In the genomic region with DNA sequence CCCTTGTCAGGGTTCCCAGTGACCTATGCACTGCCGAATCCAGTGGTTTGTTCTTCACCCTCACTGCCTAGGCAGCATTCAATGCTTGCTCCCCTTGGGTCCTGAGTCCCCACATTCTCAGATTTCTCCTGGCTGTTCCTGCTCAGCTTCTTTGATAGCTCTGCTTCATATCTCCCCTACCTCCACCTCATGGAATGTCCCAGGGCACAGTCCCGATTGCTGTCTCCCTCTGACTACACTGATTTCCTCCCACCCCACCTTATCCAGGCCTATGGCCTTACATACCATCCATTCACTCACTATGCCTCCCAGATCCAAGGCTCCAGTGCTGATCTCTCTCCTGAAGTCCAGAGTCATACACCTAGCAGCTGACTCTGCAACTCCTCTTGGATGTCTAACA, we compare ENCODE assay signal across 1 cellular context.
A peak's percentile ranks its signal among the peaks of the same experiment; 100 is the strongest.
TF ChIP-seq lines count a peak whose summit lies in the region.

No MANE protein-coding gene starts in this region.

TF ChIP-seq in K562, 482 proteins besides CTCF, POLR2A, EP300 and RAD21:
- peak; percentile 95 for TF ChIP-seq PHF21A (IDR thresholded peaks at IDR 0.05; ENCODE audit: borderline replicate concordance, low read depth)
- no peak for TF ChIP-seq ETV5 (CRISPR knock-in tag; IDR thresholded peaks at IDR 0.05; ENCODE audit: low read depth)
- TF ChIP-seq HDAC3 (IDR thresholded peaks at IDR 0.05; ENCODE audit: borderline replicate concordance, partially characterized antibody) = no peak
- TF ChIP-seq ETV1 (tag; conservative IDR thresholded peaks at IDR 0.05; ENCODE audit: low read depth) = no peak
- peak in 1 of 2 experiments; percentile 48; a peak in 1 of 4 replicates for TF ChIP-seq HDAC1 (IDR thresholded peaks at IDR 0.05)
- peak; percentile 26 to 67; a peak in 3 of 4 replicates for TF ChIP-seq KDM1A (IDR thresholded peaks at IDR 0.05)
- TF ChIP-seq, protein P1, sequence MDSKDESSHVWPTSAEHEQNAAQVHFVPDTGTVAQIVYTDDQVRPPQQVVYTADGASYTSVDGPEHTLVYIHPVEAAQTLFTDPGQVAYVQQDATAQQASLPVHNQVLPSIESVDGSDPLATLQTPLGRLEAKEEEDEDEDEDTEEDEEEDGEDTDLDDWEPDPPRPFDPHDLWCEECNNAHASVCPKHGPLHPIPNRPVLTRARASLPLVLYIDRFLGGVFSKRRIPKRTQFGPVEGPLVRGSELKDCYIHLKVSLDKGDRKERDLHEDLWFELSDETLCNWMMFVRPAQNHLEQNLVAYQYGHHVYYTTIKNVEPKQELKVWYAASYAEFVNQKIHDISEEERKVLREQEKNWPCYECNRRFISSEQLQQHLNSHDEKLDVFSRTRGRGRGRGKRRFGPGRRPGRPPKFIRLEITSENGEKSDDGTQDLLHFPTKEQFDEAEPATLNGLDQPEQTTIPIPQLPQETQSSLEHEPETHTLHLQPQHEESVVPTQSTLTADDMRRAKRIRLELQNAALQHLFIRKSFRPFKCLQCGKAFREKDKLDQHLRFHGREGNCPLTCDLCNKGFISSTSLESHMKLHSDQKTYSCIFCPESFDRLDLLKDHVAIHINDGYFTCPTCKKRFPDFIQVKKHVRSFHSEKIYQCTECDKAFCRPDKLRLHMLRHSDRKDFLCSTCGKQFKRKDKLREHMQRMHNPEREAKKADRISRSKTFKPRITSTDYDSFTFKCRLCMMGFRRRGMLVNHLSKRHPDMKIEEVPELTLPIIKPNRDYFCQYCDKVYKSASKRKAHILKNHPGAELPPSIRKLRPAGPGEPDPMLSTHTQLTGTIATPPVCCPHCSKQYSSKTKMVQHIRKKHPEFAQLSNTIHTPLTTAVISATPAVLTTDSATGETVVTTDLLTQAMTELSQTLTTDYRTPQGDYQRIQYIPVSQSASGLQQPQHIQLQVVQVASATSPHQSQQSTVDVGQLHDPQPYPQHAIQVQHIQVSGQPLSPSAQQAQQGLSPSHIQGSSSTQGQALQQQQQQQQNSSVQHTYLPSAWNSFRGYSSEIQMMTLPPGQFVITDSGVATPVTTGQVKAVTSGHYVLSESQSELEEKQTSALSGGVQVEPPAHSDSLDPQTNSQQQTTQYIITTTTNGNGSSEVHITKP (IDR thresholded peaks at IDR 0.05; ENCODE audit: partially characterized antibody) = peak; percentile 33
